In the genomic region with DNA sequence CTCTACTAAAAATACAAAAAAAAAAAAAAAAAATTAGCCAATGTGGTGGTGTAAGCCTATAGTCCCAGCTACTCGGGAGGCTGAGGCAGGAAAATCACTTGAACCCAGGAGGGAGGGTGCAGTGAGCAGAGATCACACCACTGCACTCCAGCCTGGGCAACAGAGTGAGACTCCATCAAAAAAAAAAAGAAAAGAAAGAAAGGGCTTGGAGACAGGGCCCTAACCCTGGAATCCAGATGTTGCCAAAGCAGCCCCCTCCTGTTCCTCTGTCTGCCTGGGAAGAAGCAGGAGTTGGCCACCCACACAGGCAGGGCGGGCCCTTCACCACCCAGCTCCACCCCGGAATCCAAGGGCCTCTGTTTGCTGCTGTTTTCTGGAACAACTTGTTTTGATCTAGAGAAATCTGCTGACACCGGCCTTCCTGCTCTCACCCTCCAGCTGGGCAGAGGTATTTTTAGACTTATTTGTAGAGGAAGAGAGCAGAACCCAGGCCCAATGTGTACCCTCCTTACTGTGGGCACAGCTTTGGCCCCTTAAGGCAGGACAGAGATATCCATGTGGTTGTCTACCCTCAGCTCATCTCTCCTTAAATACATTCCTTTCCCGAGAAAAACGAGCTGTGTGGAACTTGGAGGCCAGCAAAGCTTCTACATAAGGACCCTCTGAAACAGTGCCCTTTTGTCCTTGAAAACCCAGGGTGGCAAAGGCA, we compare ENCODE assay signal across 8 cellular contexts. TPM values are rescaled to one million over a fixed set of nuclear protein-coding genes. Genes with fewer than 3 reads are reported as not detected.
DNase-seq lines count a peak whose midpoint lies in the region; ATAC-seq lines count a peak whose summit lies in the region.

No MANE protein-coding gene starts in this region.

- H3K36me3 ChIP-seq in MG63, result peaks cover 22% of the 10 kb centered on the region

- H3K9me3 ChIP-seq in MG63, result peaks cover 5% of the 10 kb centered on the region; the same call in 1 of the 2 replicates

- DNase-seq in Daoy (ENCODE audit: low read depth), result peak; percentile 90
- DNase-seq in MG63, result peak; percentile 96
- DNase-seq in T-helper 9 cell, result peak; percentile 48
- DNase-seq in caudate nucleus (lab: John Stamatoyannopoulos, UW), result peak in 57 of 61 donors; percentile 42 to 95 (median 82)
- peak; percentile 96 for DNase-seq in islet precursor cell

- H3K4me3 ChIP-seq in MG63, result peak overlapping the region; percentile 41
- peak overlapping the region; percentile 22 to 78 (median 67) for H3K4me3 ChIP-seq in skin epidermis

- H3K27me3 ChIP-seq in MG63, result no peaks in the 10 kb centered on the region; the same call in 1 of the 2 replicates

- H3K27ac ChIP-seq in caudate nucleus (ENCODE audit: low read depth, low read length) (peak overlapping the region; percentile 99), skin epidermis (peak overlapping the region; percentile 97 to 100 (median 100))

- no peak for ATAC-seq in HG03442 (IDR thresholded peaks at IDR 0.05; ENCODE audit: unreplicated experiment)
- no peak for ATAC-seq in HG02623 (IDR thresholded peaks at IDR 0.05; ENCODE audit: unreplicated experiment)

RNA-seq across cellular contexts. Expression of gene NEAT1, which starts 2.7 kb away (rescaled TPM):
- 1.8 and 2.6 TPM in 2 replicates for total RNA-seq in Daoy (2014; rRNA removed; shearing (Covaris generic))
- 4.8 and 7.7 TPM in 2 replicates for total RNA-seq in MG63 (2014; rRNA removed; shearing (Covaris generic); ENCODE audit: low replicate concordance)

RNA-seq across cellular contexts. Expression of gene FRMD8, which starts 33.5 kb away (rescaled TPM):
- 48.9 and 62.3 TPM in 2 replicates for total RNA-seq in Daoy (2014; rRNA removed; shearing (Covaris generic))
- 25.9 and 44.1 TPM in 2 replicates for total RNA-seq in MG63 (2014; rRNA removed; shearing (Covaris generic); ENCODE audit: low replicate concordance)

RNA-seq across cellular contexts. Expression of gene SLC25A45, which starts 37.5 kb away (rescaled TPM):
- 0.23 TPM in 1 of 2 replicates, not detected in the other for total RNA-seq in Daoy (2014; rRNA removed; shearing (Covaris generic))
- total RNA-seq in MG63 (2014; rRNA removed; shearing (Covaris generic); ENCODE audit: low replicate concordance), result 1.9 TPM in 2 replicates
